In the genomic region with DNA sequence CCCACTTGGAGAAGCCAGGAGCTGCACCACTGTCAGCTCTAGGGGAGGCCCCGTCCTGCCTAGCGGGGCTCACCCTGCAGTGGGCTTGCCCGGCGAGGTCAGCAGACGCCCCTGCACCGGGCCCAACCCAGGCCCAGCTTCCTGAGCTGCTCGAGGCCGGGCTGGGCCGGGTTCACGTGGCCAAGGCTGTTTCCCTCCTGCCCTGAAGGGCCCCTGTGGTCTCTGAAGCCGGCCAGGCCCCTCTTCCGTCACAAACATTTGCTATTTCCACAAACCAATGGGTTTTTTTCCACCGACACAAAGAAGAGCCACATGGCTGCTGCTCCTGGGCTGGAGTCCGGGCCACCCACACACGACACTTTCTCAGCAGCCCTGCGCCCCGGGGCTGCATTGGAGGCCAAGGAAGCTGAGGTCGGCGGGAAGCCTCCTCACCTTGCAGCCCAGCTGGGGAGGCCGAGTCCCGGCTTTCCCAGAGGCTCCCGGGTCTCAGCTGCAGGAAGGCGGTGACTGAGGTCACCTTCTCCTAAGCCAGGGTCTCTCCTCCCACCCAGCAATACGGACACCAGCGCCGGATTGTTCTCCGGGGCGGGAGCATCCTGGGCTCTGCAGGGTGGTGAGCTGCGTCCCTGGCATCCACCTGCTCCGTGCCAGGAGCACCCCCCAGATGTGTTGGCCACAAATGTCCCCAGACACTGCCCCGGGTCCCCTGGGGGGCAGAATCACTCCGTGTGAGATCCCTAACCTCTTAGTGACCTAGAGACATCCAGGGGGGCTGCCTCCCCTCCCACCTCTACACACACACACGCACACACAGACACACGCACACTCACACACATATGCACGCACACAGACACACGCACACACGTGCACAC, we compare ENCODE assay signal across 1 cellular context.
TF ChIP-seq lines count a peak whose summit lies in the region.

No MANE protein-coding gene starts in this region.

TF ChIP-seq in HepG2, 621 proteins besides CTCF, POLR2A, EP300 and RAD21 (continued from another document and continues in another):
- TF ChIP-seq FUBP1 (CRISPR knock-in tag; IDR thresholded peaks at IDR 0.05; ENCODE audit: borderline replicate concordance) (no peak), ZNF740 (CRISPR knock-in tag; IDR thresholded peaks at IDR 0.05) (no peak), ZNF670 (CRISPR knock-in tag; IDR thresholded peaks at IDR 0.05; ENCODE audit: borderline replicate concordance) (no peak), ZFP62 (CRISPR knock-in tag; IDR thresholded peaks at IDR 0.05) (no peak), ATM (IDR thresholded peaks at IDR 0.05; ENCODE audit: borderline replicate concordance) (no peak), KMT2B (CRISPR knock-in tag; IDR thresholded peaks at IDR 0.05) (no peak), MAFG (CRISPR knock-in tag; IDR thresholded peaks at IDR 0.05) (peak; percentile 39; the same call in 1 of the 2 replicates), NR1H2 (CRISPR knock-in tag; IDR thresholded peaks at IDR 0.05; ENCODE audit: borderline replicate concordance, low read depth) (no peak), ZNF549 (CRISPR knock-in tag; IDR thresholded peaks at IDR 0.05) (no peak), SSRP1 (CRISPR knock-in tag; IDR thresholded peaks at IDR 0.05) (no peak), AKAP8 (CRISPR knock-in tag; IDR thresholded peaks at IDR 0.05) (no peak), EEA1 (CRISPR knock-in tag; IDR thresholded peaks at IDR 0.05; ENCODE audit: borderline replicate concordance) (no peak), THYN1 (CRISPR knock-in tag; IDR thresholded peaks at IDR 0.05; ENCODE audit: borderline replicate concordance, low read depth) (no peak), ZBTB7B (CRISPR knock-in tag; IDR thresholded peaks at IDR 0.05) (peak; percentile 61), CEBPG (CRISPR knock-in tag; IDR thresholded peaks at IDR 0.05) (no peak), PBX2 (CRISPR knock-in tag; IDR thresholded peaks at IDR 0.05) (no peak), ZNF414 (CRISPR knock-in tag; IDR thresholded peaks at IDR 0.05) (no peak), CREB1 (IDR thresholded peaks at IDR 0.05) (no peak), CREB1 (CRISPR knock-in tag; IDR thresholded peaks at IDR 0.05) (no peak), ZNF577 (CRISPR knock-in tag; IDR thresholded peaks at IDR 0.05; ENCODE audit: borderline replicate concordance, low read depth) (no peak), ZNF232 (CRISPR knock-in tag; IDR thresholded peaks at IDR 0.05; ENCODE audit: borderline replicate concordance) (peak; percentile 83), ZNF709 (CRISPR knock-in tag; IDR thresholded peaks at IDR 0.05) (no peak), ZNF562 (CRISPR knock-in tag; IDR thresholded peaks at IDR 0.05; ENCODE audit: borderline replicate concordance) (no peak), MIXL1 (CRISPR knock-in tag; IDR thresholded peaks at IDR 0.05) (no peak), KAT8 (CRISPR knock-in tag; IDR thresholded peaks at IDR 0.05) (no peak), ZNF646 (CRISPR knock-in tag; IDR thresholded peaks at IDR 0.05) (no peak), ZNF550 (CRISPR knock-in tag; IDR thresholded peaks at IDR 0.05; ENCODE audit: borderline replicate concordance) (no peak), ZBTB1 (CRISPR knock-in tag; IDR thresholded peaks at IDR 0.05; ENCODE audit: borderline replicate concordance) (no peak)
- TF ChIP-seq, protein P1, sequence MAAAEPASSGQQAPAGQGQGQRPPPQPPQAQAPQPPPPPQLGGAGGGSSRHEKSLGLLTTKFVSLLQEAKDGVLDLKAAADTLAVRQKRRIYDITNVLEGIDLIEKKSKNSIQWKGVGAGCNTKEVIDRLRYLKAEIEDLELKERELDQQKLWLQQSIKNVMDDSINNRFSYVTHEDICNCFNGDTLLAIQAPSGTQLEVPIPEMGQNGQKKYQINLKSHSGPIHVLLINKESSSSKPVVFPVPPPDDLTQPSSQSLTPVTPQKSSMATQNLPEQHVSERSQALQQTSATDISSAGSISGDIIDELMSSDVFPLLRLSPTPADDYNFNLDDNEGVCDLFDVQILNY (CRISPR knock-in tag; conservative IDR thresholded peaks at IDR 0.05) = no peak
- TF ChIP-seq, protein P2, sequence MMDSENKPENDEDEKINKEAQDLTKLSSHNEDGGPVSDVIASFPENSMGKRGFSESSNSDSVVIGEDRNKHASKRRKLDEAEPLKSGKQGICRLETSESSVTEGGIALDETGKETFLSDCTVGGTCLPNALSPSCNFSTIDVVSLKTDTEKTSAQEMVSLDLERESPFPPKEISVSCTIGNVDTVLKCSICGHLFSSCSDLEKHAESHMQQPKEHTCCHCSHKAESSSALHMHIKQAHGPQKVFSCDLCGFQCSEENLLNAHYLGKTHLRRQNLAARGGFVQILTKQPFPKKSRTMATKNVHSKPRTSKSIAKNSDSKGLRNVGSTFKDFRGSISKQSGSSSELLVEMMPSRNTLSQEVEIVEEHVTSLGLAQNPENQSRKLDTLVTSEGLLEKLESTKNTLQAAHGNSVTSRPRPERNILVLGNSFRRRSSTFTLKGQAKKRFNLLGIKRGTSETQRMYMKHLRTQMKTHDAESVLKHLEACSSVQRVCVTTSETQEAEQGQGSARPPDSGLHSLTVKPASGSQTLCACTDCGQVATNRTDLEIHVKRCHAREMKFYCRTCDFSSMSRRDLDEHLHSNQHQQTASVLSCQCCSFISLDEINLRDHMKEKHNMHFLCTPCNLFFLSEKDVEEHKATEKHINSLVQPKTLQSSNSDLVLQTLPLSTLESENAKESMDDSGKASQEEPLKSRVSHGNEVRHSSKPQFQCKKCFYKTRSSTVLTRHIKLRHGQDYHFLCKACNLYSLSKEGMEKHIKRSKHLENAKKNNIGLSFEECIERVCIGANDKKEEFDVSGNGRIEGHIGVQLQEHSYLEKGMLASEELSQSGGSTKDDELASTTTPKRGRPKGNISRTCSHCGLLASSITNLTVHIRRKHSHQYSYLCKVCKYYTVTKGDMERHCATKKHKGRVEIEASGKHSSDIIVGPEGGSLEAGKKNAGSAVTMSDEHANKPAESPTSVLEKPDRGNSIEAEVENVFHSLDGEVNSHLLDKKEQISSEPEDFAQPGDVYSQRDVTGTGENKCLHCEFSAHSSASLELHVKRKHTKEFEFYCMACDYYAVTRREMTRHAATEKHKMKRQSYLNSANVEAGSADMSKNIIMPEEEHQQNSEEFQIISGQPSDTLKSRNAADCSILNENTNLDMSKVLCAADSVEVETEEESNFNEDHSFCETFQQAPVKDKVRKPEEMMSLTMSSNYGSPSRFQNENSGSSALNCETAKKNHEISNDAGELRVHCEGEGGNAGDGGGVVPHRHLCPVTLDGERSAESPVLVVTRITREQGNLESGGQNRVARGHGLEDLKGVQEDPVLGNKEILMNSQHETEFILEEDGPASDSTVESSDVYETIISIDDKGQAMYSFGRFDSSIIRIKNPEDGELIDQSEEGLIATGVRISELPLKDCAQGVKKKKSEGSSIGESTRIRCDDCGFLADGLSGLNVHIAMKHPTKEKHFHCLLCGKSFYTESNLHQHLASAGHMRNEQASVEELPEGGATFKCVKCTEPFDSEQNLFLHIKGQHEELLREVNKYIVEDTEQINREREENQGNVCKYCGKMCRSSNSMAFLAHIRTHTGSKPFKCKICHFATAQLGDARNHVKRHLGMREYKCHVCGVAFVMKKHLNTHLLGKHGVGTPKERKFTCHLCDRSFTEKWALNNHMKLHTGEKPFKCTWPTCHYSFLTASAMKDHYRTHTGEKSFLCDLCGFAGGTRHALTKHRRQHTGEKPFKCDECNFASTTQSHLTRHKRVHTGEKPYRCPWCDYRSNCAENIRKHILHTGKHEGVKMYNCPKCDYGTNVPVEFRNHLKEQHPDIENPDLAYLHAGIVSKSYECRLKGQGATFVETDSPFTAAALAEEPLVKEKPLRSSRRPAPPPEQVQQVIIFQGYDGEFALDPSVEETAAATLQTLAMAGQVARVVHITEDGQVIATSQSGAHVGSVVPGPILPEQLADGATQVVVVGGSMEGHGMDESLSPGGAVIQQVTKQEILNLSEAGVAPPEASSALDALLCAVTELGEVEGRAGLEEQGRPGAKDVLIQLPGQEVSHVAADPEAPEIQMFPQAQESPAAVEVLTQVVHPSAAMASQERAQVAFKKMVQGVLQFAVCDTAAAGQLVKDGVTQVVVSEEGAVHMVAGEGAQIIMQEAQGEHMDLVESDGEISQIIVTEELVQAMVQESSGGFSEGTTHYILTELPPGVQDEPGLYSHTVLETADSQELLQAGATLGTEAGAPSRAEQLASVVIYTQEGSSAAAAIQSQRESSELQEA (CRISPR knock-in tag; IDR thresholded peaks at IDR 0.05; ENCODE audit: not compliant biosample characterization) = peak; percentile 37
- TF ChIP-seq, protein P3, sequence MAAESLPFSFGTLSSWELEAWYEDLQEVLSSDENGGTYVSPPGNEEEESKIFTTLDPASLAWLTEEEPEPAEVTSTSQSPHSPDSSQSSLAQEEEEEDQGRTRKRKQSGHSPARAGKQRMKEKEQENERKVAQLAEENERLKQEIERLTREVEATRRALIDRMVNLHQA (CRISPR knock-in tag; IDR thresholded peaks at IDR 0.05) = no peak
- TF ChIP-seq, protein P4, sequence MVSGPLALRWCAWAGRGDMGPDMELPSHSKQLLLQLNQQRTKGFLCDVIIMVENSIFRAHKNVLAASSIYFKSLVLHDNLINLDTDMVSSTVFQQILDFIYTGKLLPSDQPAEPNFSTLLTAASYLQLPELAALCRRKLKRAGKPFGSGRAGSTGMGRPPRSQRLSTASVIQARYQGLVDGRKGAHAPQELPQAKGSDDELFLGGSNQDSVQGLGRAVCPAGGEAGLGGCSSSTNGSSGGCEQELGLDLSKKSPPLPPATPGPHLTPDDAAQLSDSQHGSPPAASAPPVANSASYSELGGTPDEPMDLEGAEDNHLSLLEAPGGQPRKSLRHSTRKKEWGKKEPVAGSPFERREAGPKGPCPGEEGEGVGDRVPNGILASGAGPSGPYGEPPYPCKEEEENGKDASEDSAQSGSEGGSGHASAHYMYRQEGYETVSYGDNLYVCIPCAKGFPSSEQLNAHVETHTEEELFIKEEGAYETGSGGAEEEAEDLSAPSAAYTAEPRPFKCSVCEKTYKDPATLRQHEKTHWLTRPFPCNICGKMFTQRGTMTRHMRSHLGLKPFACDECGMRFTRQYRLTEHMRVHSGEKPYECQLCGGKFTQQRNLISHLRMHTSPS (CRISPR knock-in tag; IDR thresholded peaks at IDR 0.05; ENCODE audit: low read depth) = no peak
